Comparison of ENCODE assay signal across 29 cellular contexts in genomic region chr16:68599586-68599985, GRCh38. TPM values are rescaled to one million over a fixed set of nuclear protein-coding genes. Genes with fewer than 3 reads are reported as not detected.
"Had no signal": no experiment of that assay in that cellular context is flagged by ENCODE, and none has a peak within 500 bp of the region (broad histone marks: within the 10 kb centered on the region; RNA-seq: fewer than 3 reads in every experiment).

No MANE protein-coding gene starts in this region.

- H3K4me1 Mint-ChIP-seq: immature natural killer cell; memory B cell; mesothelial cell of epicardium; naive B cell; stimulated activated naive B cell treated with anti-CD40 and anti-IgM and Interleukin-4, amounts not matched to agents 10 μg/mL and 1 μg/mL and 100 μg/mL, for 72 hours had no signal

- H3K79me2 ChIP-seq: hepatocyte had no signal

- H3K9me3 ChIP-seq: gastroesophageal sphincter, heart left ventricle, lower lobe of right lung, mucosa of descending colon, neutrophil, pancreas, right lobe of liver, thoracic aorta, upper lobe of left lung had no signal

- H3K27me3 ChIP-seq: dorsolateral prefrontal cortex, gastroesophageal sphincter, heart left ventricle, hepatocyte, neutrophil, pancreas, right lobe of liver, tibial nerve, upper lobe of left lung had no signal

- H3K4me2 ChIP-seq: hepatocyte had no signal

- H3K36me3 ChIP-seq: gastroesophageal sphincter, heart left ventricle, lower lobe of right lung, neutrophil, pancreas, right lobe of liver, thoracic aorta, upper lobe of left lung had no signal

- H3K9me3 Mint-ChIP-seq: immature natural killer cell; mesothelial cell of epicardium; naive B cell; natural killer cell treated with Interleukin-12 subunit alpha and Interleukin-12 subunit beta and Interleukin-15 and Interleukin-18, amount 100 ng/mL, for 72 hours; neural crest cell; stimulated activated naive B cell treated with anti-CD40 and anti-IgM and Interleukin-4, amounts not matched to agents 10 μg/mL and 1 μg/mL and 100 μg/mL, for 72 hours; stimulated activated naive CD8-positive, alpha-beta T cell treated with anti-CD3 and anti-CD28 coated beads, Interleukin-15, Interleukin-2, amounts not matched to agents 100 ng/mL and 50 ng/mL, for 24 hours had no signal

- DNase-seq: cortex of kidney; dorsolateral prefrontal cortex; effector CD4-positive, alpha-beta T cell; heart left ventricle; immature natural killer cell; left ventricle myocardium superior; lower lobe of right lung; mucosa of descending colon; naive B cell; pancreas; right lobe of liver; small intestine; stimulated activated CD4-positive, alpha-beta T cell treated with anti-CD3 and anti-CD28 coated beads, Interleukin-15, amount 100 ng/mL, for 24 hours; stimulated activated CD4-positive, alpha-beta T cell treated with anti-CD3 and anti-CD28 coated beads, Interleukin-2, amount 100 ng/mL, for 48 hours; stimulated activated naive B cell treated with anti-CD40 and anti-IgM and Interleukin-4, amounts not matched to agents 10 μg/mL and 1 μg/mL and 100 μg/mL, for 72 hours; upper lobe of left lung had no signal

- ATAC-seq: gastroesophageal sphincter; heart left ventricle; left ventricle myocardium superior; lower lobe of right lung; mucosa of descending colon; natural killer cell treated with Interleukin-12 subunit alpha and Interleukin-12 subunit beta and Interleukin-15 and Interleukin-18, amount 100 ng/mL, for 72 hours; pancreas; right lobe of liver; stimulated activated naive B cell treated with anti-CD40 and anti-IgM and Interleukin-4, amounts not matched to agents 10 μg/mL and 1 μg/mL and 100 μg/mL, for 72 hours had no signal

- H3K27ac Mint-ChIP-seq: immature natural killer cell; memory B cell; mesothelial cell of epicardium; naive B cell; natural killer cell treated with Interleukin-12 subunit alpha and Interleukin-12 subunit beta and Interleukin-15 and Interleukin-18, amount 100 ng/mL, for 72 hours; stimulated activated naive B cell treated with anti-CD40 and anti-IgM and Interleukin-4, amounts not matched to agents 10 μg/mL and 1 μg/mL and 100 μg/mL, for 72 hours; stimulated activated naive CD8-positive, alpha-beta T cell treated with anti-CD3 and anti-CD28 coated beads, Interleukin-15, Interleukin-2, amounts not matched to agents 100 ng/mL and 50 ng/mL, for 24 hours had no signal

- H3K36me3 Mint-ChIP-seq: immature natural killer cell; memory B cell; mesothelial cell of epicardium; naive B cell; natural killer cell treated with Interleukin-12 subunit alpha and Interleukin-12 subunit beta and Interleukin-15 and Interleukin-18, amount 100 ng/mL, for 72 hours; stimulated activated naive B cell treated with anti-CD40 and anti-IgM and Interleukin-4, amounts not matched to agents 10 μg/mL and 1 μg/mL and 100 μg/mL, for 72 hours had no signal

- H3K4me3 ChIP-seq: dorsolateral prefrontal cortex, gastroesophageal sphincter, heart left ventricle, hepatocyte, lower lobe of right lung, mucosa of descending colon, pancreas, right lobe of liver, thoracic aorta, tibial nerve, upper lobe of left lung had no signal

- H3K27me3 Mint-ChIP-seq: memory B cell; natural killer cell treated with Interleukin-12 subunit alpha and Interleukin-12 subunit beta and Interleukin-15 and Interleukin-18, amount 100 ng/mL, for 72 hours; stimulated activated naive B cell treated with anti-CD40 and anti-IgM and Interleukin-4, amounts not matched to agents 10 μg/mL and 1 μg/mL and 100 μg/mL, for 72 hours; stimulated activated naive CD8-positive, alpha-beta T cell treated with anti-CD3 and anti-CD28 coated beads, Interleukin-15, Interleukin-2, amounts not matched to agents 100 ng/mL and 50 ng/mL, for 24 hours had no signal

- H3K27ac ChIP-seq: dorsolateral prefrontal cortex, epithelial cell of prostate, gastroesophageal sphincter, heart left ventricle, hepatocyte, lower lobe of right lung, neutrophil, pancreas, right lobe of liver, thoracic aorta, tibial nerve, upper lobe of left lung had no signal

- FAIRE-seq: keratinocyte, pancreas, small intestine, urothelium cell line had no signal

- H2AFZ ChIP-seq: hepatocyte had no signal

- H3K4me3 Mint-ChIP-seq: immature natural killer cell; memory B cell; mesothelial cell of epicardium; naive B cell; natural killer cell treated with Interleukin-12 subunit alpha and Interleukin-12 subunit beta and Interleukin-15 and Interleukin-18, amount 100 ng/mL, for 72 hours; neural crest cell; stimulated activated naive B cell treated with anti-CD40 and anti-IgM and Interleukin-4, amounts not matched to agents 10 μg/mL and 1 μg/mL and 100 μg/mL, for 72 hours; stimulated activated naive CD8-positive, alpha-beta T cell treated with anti-CD3 and anti-CD28 coated beads, Interleukin-15, Interleukin-2, amounts not matched to agents 100 ng/mL and 50 ng/mL, for 24 hours had no signal

- H3K4me1 ChIP-seq: gastroesophageal sphincter, heart left ventricle, lower lobe of right lung, pancreas, right lobe of liver, tibial nerve, upper lobe of left lung had no signal

RNA-seq across cellular contexts. Expression of gene CDH3, which starts 45.5 kb away (rescaled TPM):
- total RNA-seq: thoracic aorta had no signal
- polyA plus RNA-seq: immature natural killer cell had no signal
